In genomic region chr11:86999859-87000753, GRCh38 we compare ENCODE assay signal across 13 cellular contexts. TPM values are rescaled to one million over a fixed set of nuclear protein-coding genes. Genes with fewer than 3 reads are reported as not detected.
DNase-seq lines count a peak whose midpoint lies in the region; ATAC-seq, FAIRE-seq and TF ChIP-seq lines count a peak whose summit lies in the region.
"Had no signal": no experiment of that assay in that cellular context is flagged by ENCODE, and none has a peak within 500 bp of the region (broad histone marks: within the 10 kb centered on the region; RNA-seq: fewer than 3 reads in every experiment).

No MANE protein-coding gene starts in this region.

- H3K36me3 Mint-ChIP-seq in nephron (ENCODE audit: low read depth): no peaks in the 10 kb centered on the region
- H3K36me3 Mint-ChIP-seq: brain; CD4-positive, alpha-beta memory T cell had no signal

- H3K4me1 ChIP-seq in endothelial cell of umbilical vein (ENCODE audit: control insufficient read depth, extremely low read depth, insufficient read depth, low read length): no peaks in the 10 kb centered on the region
- H3K4me1 ChIP-seq: SJSA1 had no signal

- no peaks in the 10 kb centered on the region for H3K27me3 ChIP-seq in endothelial cell of umbilical vein (ENCODE audit: control insufficient read depth in 2 of 2, insufficient read depth in 2 of 2, low read length in 2 of 2)
- H3K27me3 ChIP-seq: SJSA1 had no signal

- no peaks in the 10 kb centered on the region for H3K9me3 ChIP-seq in endothelial cell of umbilical vein (replicated peaks; ENCODE audit: control insufficient read depth, insufficient read depth, low read length)
- H3K9me3 ChIP-seq: SJSA1 had no signal

- peak; percentile 76 for DNase-seq in DMS53 (lab: John Stamatoyannopoulos, UW)
- DNase-seq in NCI-H526 treated with DMSO at 0.1 percent for 48 hours (lab: John Stamatoyannopoulos, UW): peak; percentile 30
- DNase-seq in endothelial cell of umbilical vein (ENCODE audit: low read depth, low spot score): peak; percentile 31
- DNase-seq in NCI-H446 (lab: John Stamatoyannopoulos, UW): no peak
- DNase-seq in stimulated activated CD8-positive, alpha-beta memory T cell treated with anti-CD3 and anti-CD28 coated beads, Interleukin-4, amount 100 ng/mL, for 48 hours: no peak
- no peak for DNase-seq in Ammon's horn (ENCODE audit: low spot score)
- DNase-seq: CD4-positive, alpha-beta memory T cell; NCI-H1105 treated with DMSO at 0.1 percent for 48 hours; stimulated activated CD4-positive, alpha-beta T cell treated with anti-CD3 and anti-CD28 coated beads, Interleukin-1b, Interleukin-23, amount 100 ng/mL, for 48 hours had no signal

- CTCF ChIA-PET in endothelial cell of umbilical vein (lab: Charles Lee): interaction anchor here (0.6 to 2.1 kb wide), 5 partner anchors 10 to 61 kb away, joined by 3 to 11 read pairs (median 3); partner anchors contain the start of gene TMEM135

- H3K27ac ChIP-seq in endothelial cell of umbilical vein (ENCODE audit: insufficient read depth, low read depth, low read length): no peak overlapping the region
- H3K27ac ChIP-seq: SJSA1 had no signal

- no peak overlapping the region for H3K4me3 ChIP-seq in endothelial cell of umbilical vein (replicated peaks in 1 of 3; ENCODE audit: insufficient read depth in 1 of 3, low read depth in 1 of 3, low read length in 3 of 3)
- H3K4me3 ChIP-seq: SJSA1 had no signal

- ATAC-seq in HG03025 (IDR thresholded peaks at IDR 0.05; ENCODE audit: low FRiP score, unreplicated experiment): no peak

- H3K4me3 Mint-ChIP-seq in nephron: no peak overlapping the region
- H3K4me3 Mint-ChIP-seq: brain; CD4-positive, alpha-beta memory T cell had no signal

- no peaks in the 10 kb centered on the region for H3K79me2 ChIP-seq in endothelial cell of umbilical vein (ENCODE audit: control insufficient read depth, insufficient read depth, low read length)

- peak overlapping the region; percentile 21 to 52 (median 43) for H3K27ac Mint-ChIP-seq in nephron
- H3K27ac Mint-ChIP-seq: brain; CD4-positive, alpha-beta memory T cell had no signal

- dilution Hi-C loops in endothelial cell of umbilical vein (cut with MboI; ENCODE audit: extremely low pct_ligation_motif_present, low sequenced_read_pairs): no loop called here

- no TSS peak for BruUV-seq in endothelial cell of umbilical vein (replicated peaks; lab: Mats Ljungman, UMichigan)

- FAIRE-seq in endothelial cell of umbilical vein (lab: Jason Lieb, UNC): no peak

- intact Hi-C loops in endothelial cell of umbilical vein (cut with micrococcal nuclease): no loop called here

- no peaks in the 10 kb centered on the region for H3K9me3 Mint-ChIP-seq in nephron
- H3K9me3 Mint-ChIP-seq: brain; CD4-positive, alpha-beta memory T cell had no signal

- H3K36me3 ChIP-seq in endothelial cell of umbilical vein (ENCODE audit: control insufficient read depth in 2 of 2, extremely low read depth in 1 of 2, insufficient read depth in 2 of 2, low read length in 2 of 2): no peaks in the 10 kb centered on the region
- H3K36me3 ChIP-seq: SJSA1 had no signal

- H3K4me1 Mint-ChIP-seq in nephron: peaks cover 10% of the 10 kb centered on the region
- H3K4me1 Mint-ChIP-seq: brain; CD4-positive, alpha-beta memory T cell had no signal

- no peaks in the 10 kb centered on the region for H4K20me1 ChIP-seq in endothelial cell of umbilical vein (replicated peaks; ENCODE audit: control insufficient read depth, extremely low read depth, insufficient read depth, low read length)

- H3K4me2 ChIP-seq in endothelial cell of umbilical vein (ENCODE audit: insufficient read depth, low read length): no peak overlapping the region

- TF ChIP-seq POLR2A in endothelial cell of umbilical vein (IDR thresholded peaks at IDR 0.05; ENCODE audit: low read depth, low read length): no peak

- TF ChIP-seq CTCF in endothelial cell of umbilical vein (IDR thresholded peaks at IDR 0.05; ENCODE audit: extremely low read depth in 1 of 2, insufficient read depth in 1 of 2, low read depth in 1 of 2, low read length in 2 of 2): no peak
- TF ChIP-seq CTCF in nephron (IDR thresholded peaks at IDR 0.05; ENCODE audit: unreplicated experiment in 3 of 3): no peak

- POLR2A ChIA-PET in endothelial cell of umbilical vein (lab: Charles Lee): no interaction called here

- no peak overlapping the region for H2AFZ ChIP-seq in endothelial cell of umbilical vein (ENCODE audit: low read depth, low read length)

- no peak overlapping the region for H3K9ac ChIP-seq in endothelial cell of umbilical vein (replicated peaks; ENCODE audit: extremely low read depth, insufficient read depth, low read length)

- H3K27me3 Mint-ChIP-seq in nephron (ENCODE audit: low read depth): no peaks in the 10 kb centered on the region
- H3K27me3 Mint-ChIP-seq: brain; CD4-positive, alpha-beta memory T cell had no signal

- H3K9me1 ChIP-seq in endothelial cell of umbilical vein (replicated peaks; ENCODE audit: control insufficient read depth, extremely low read depth, insufficient read depth, low read length): no peaks in the 10 kb centered on the region

TF ChIP-seq in endothelial cell of umbilical vein, 7 proteins besides CTCF, POLR2A, EP300 and RAD21:
- TF ChIP-seq EZH2 (IDR thresholded peaks at IDR 0.05; ENCODE audit: borderline replicate concordance, low read depth, low read length, severe bottlenecking) (no peak), MYC (IDR thresholded peaks at IDR 0.05; ENCODE audit: low read depth, low read length) (no peak), JUN (IDR thresholded peaks at IDR 0.05; ENCODE audit: borderline replicate concordance, insufficient read depth, insufficient read length, low read depth) (no peak), FOS (IDR thresholded peaks at IDR 0.05; ENCODE audit: borderline replicate concordance, insufficient read depth, low read length) (no peak), GATA2 (IDR thresholded peaks at IDR 0.05; ENCODE audit: insufficient read depth, insufficient read length, low read depth, low read length) (peak; percentile 13)

RNA-seq across cellular contexts. Expression of gene TMEM135, which starts 37.6 kb away (rescaled TPM):
- 33.2 and 36.8 TPM in 2 replicates for total RNA-seq in endothelial cell of umbilical vein
- 12.3 and 17.9 TPM in 2 replicates for polyA plus RNA-seq in endothelial cell of umbilical vein
- polyA plus RNA-seq in endothelial cell of umbilical vein (2011; cell fraction: cytosol; rRNA removed): 6.3 and 6.7 TPM in 2 replicates
- 13.5 and 15.9 TPM in 2 replicates for polyA plus RNA-seq in endothelial cell of umbilical vein (2011; cell fraction: nucleus; rRNA removed)
- polyA plus RNA-seq in endothelial cell of umbilical vein (2012): 14.2 and 17.6 TPM in 2 replicates
- 41.4 and 48.1 TPM in 2 replicates for polyA minus RNA-seq in endothelial cell of umbilical vein
- polyA minus RNA-seq in endothelial cell of umbilical vein (2011; cell fraction: cytosol; rRNA and poly(A)+ RNA removed): 10.9 TPM
- 56.2 and 65.8 TPM in 2 replicates for polyA minus RNA-seq in endothelial cell of umbilical vein (2011; cell fraction: nucleus; rRNA and poly(A)+ RNA removed)

RNA-seq across cellular contexts. Expression of gene FZD4, which starts 44.9 kb away (rescaled TPM):
- 109 and 112 TPM in 2 replicates for total RNA-seq in endothelial cell of umbilical vein
- 50.4 and 56.6 TPM in 2 replicates for polyA plus RNA-seq in endothelial cell of umbilical vein
- 49.5 and 50.2 TPM in 2 replicates for polyA plus RNA-seq in endothelial cell of umbilical vein (2011; cell fraction: cytosol; rRNA removed)
- polyA plus RNA-seq in endothelial cell of umbilical vein (2011; cell fraction: nucleus; rRNA removed): 65.8 and 87.7 TPM in 2 replicates
- 85.1 and 115 TPM in 2 replicates for polyA plus RNA-seq in endothelial cell of umbilical vein (2012)
- polyA minus RNA-seq in endothelial cell of umbilical vein: 141 and 152 TPM in 2 replicates
- polyA minus RNA-seq in endothelial cell of umbilical vein (2011; cell fraction: cytosol; rRNA and poly(A)+ RNA removed): 11.5 TPM
- 58.9 and 89.5 TPM in 2 replicates for polyA minus RNA-seq in endothelial cell of umbilical vein (2011; cell fraction: nucleus; rRNA and poly(A)+ RNA removed)
- polyA plus RNA-seq: CD4-positive, alpha-beta memory T cell had no signal

Comparison
In these comparisons a context has a peak if more than half of its experiments do, and no peak if none do; other contexts are left out.
1. DNase-seq: peak in DMS53 (single experiment), NCI-H526 treated with DMSO at 0.1 percent for 48 hours (single experiment) and endothelial cell of umbilical vein (single experiment); none in NCI-H446 (0 of 2), stimulated activated CD8-positive, alpha-beta memory T cell treated with anti-CD3 and anti-CD28 coated beads, Interleukin-4, amount 100 ng/mL, for 48 hours (single experiment) and Ammon's horn (single experiment).